Comparison of ENCODE assay signal across 24 cellular contexts in genomic region chr4:122766353-122766705, GRCh38.
"Had no signal": no experiment of that assay in that cellular context is flagged by ENCODE, and none has a peak within 500 bp of the region (broad histone marks: within the 10 kb centered on the region; RNA-seq: fewer than 3 reads in every experiment).

No MANE protein-coding gene starts in this region.

- H3K4me3 ChIP-seq: cardiac muscle cell, mucosa of descending colon, thoracic aorta, vagina had no signal

- H3K4me3 Mint-ChIP-seq: activated naive CD4-positive, alpha-beta T cell treated with anti-CD3 and anti-CD28 coated beads for 36 hours; activated naive CD8-positive, alpha-beta T cell treated with anti-CD3 and anti-CD28 coated beads, Interleukin-2, amount 10 ng/mL, durations not matched to agents 7 days and 5 days; activated T-cell treated with anti-CD3 and anti-CD28 coated beads, Interleukin-2, amount 50 U/mL, for 72 hours; dendritic cell treated with granulocyte-macrophage colony-stimulating factor and Interleukin-4, amounts not matched to agents 40 ng/mL and 50 ng/mL, for 4 days; nephron progenitor cell; stimulated activated naive B cell treated with anti-CD40 and anti-IgM and Interleukin-4, amounts not matched to agents 10 μg/mL and 1 μg/mL and 100 μg/mL, for 72 hours; type B pancreatic cell had no signal

- ATAC-seq: stimulated activated naive B cell treated with anti-CD40 and anti-IgM and Interleukin-4, amounts not matched to agents 10 μg/mL and 1 μg/mL and 100 μg/mL, for 72 hours had no signal

- H3K27ac ChIP-seq: cardiac muscle cell, thoracic aorta, vagina had no signal

- H3K27me3 Mint-ChIP-seq: dendritic cell treated with granulocyte-macrophage colony-stimulating factor and Interleukin-4, amounts not matched to agents 40 ng/mL and 50 ng/mL, for 4 days; type B pancreatic cell had no signal

- H3K36me3 ChIP-seq: cardiac muscle cell, thoracic aorta, vagina had no signal

- H3K4me1 ChIP-seq: vagina had no signal

- H3K9me3 Mint-ChIP-seq: activated naive CD4-positive, alpha-beta T cell treated with anti-CD3 and anti-CD28 coated beads for 36 hours; activated naive CD8-positive, alpha-beta T cell treated with anti-CD3 and anti-CD28 coated beads, Interleukin-2, amount 10 ng/mL, durations not matched to agents 7 days and 5 days; activated T-cell treated with anti-CD3 and anti-CD28 coated beads, Interleukin-2, amount 50 U/mL, for 72 hours; dendritic cell treated with granulocyte-macrophage colony-stimulating factor and Interleukin-4, amounts not matched to agents 40 ng/mL and 50 ng/mL, for 4 days; nephron progenitor cell; stimulated activated naive B cell treated with anti-CD40 and anti-IgM and Interleukin-4, amounts not matched to agents 10 μg/mL and 1 μg/mL and 100 μg/mL, for 72 hours; type B pancreatic cell had no signal

- H3K4me1 Mint-ChIP-seq: nephron progenitor cell had no signal

- H3K36me3 Mint-ChIP-seq: activated naive CD8-positive, alpha-beta T cell treated with anti-CD3 and anti-CD28 coated beads, Interleukin-2, amount 10 ng/mL, durations not matched to agents 7 days and 5 days; stimulated activated naive B cell treated with anti-CD40 and anti-IgM and Interleukin-4, amounts not matched to agents 10 μg/mL and 1 μg/mL and 100 μg/mL, for 72 hours; type B pancreatic cell had no signal

- H3K9me3 ChIP-seq: mucosa of descending colon, thoracic aorta, vagina had no signal

- H3K27me3 ChIP-seq: cardiac muscle cell, vagina had no signal

- H3K27ac Mint-ChIP-seq: activated naive CD4-positive, alpha-beta T cell treated with anti-CD3 and anti-CD28 coated beads for 36 hours; activated naive CD8-positive, alpha-beta T cell treated with anti-CD3 and anti-CD28 coated beads, Interleukin-2, amount 10 ng/mL, durations not matched to agents 7 days and 5 days; activated T-cell treated with anti-CD3 and anti-CD28 coated beads, Interleukin-2, amount 50 U/mL, for 72 hours; dendritic cell treated with granulocyte-macrophage colony-stimulating factor and Interleukin-4, amounts not matched to agents 40 ng/mL and 50 ng/mL, for 4 days; nephron progenitor cell; type B pancreatic cell had no signal

- DNase-seq: activated CD4-positive, alpha-beta T cell treated with anti-CD3 and anti-CD28 coated beads for 4 hours; activated CD4-positive, alpha-beta T cell treated with anti-CD3 and anti-CD28 coated beads, Interleukin-2, amount 50 U/mL, for 48 hours; activated CD4-positive, CD25-positive, alpha-beta regulatory T cell; activated effector memory CD4-positive, alpha-beta T cell treated with Interleukin-2 at 50 U/mL for 16 hours; activated naive CD4-positive, alpha-beta T cell treated with anti-CD3 and anti-CD28 coated beads for 36 hours; activated naive CD8-positive, alpha-beta T cell treated with anti-CD3 and anti-CD28 coated beads, Interleukin-2, amount 10 ng/mL, durations not matched to agents 7 days and 5 days; effector CD8-positive, alpha-beta T cell; hypothalamus; left cardiac atrium; mesendoderm; mucosa of descending colon; nephron progenitor cell; small intestine; stimulated activated CD4-positive, alpha-beta T cell treated with anti-CD3 and anti-CD28 coated beads, Interleukin-2, amount 100 ng/mL, for 48 hours; stimulated activated CD8-positive, alpha-beta memory T cell treated with anti-CD3 and anti-CD28 coated beads, Interleukin-4, amount 100 ng/mL, for 48 hours; stimulated activated naive B cell treated with anti-CD40 and anti-IgM and Interleukin-4, amounts not matched to agents 10 μg/mL and 1 μg/mL and 100 μg/mL, for 72 hours; T-helper 2 cell had no signal

- FAIRE-seq: frontal cortex, small intestine had no signal
